In the genomic region with DNA sequence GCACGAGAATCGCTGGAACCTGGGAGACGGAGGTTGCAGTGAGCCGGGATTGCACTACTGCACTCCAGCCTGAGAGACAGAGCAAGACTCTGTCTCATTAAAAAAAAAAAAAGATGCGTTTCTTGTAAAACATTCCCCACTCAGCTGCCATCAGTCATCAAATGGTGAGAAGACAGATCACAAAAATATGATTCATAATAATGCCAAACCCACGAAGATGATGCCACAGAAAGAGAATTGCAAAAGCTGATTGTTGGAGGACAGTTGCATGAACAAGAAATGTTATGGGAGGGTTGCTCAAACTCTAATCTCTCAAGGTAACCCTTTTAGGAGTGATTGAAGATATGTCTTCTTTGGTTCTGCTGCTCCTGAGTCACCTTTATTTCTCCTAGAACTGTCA, we compare ENCODE assay signal across 20 cellular contexts.
"Had no signal": no experiment of that assay in that cellular context is flagged by ENCODE, and none has a peak within 500 bp of the region (broad histone marks: within the 10 kb centered on the region; RNA-seq: fewer than 3 reads in every experiment).

No MANE protein-coding gene starts in this region.

- H3K27me3 ChIP-seq: colonic mucosa, heart right ventricle, pancreas, spleen had no signal

- H3K4me1 ChIP-seq: colonic mucosa, heart right ventricle, left ventricle myocardium inferior had no signal

- H3K27ac ChIP-seq: colonic mucosa, heart right ventricle, left ventricle myocardium inferior, pancreas, spleen had no signal

- ATAC-seq: activated CD8-positive, alpha-beta memory T cell treated with anti-CD3 and anti-CD28 coated beads, Interleukin-2, amount 10 ng/mL, durations not matched to agents 7 days and 5 days; activated T-helper 17 cell treated with anti-CD3 and anti-CD28 coated beads, Interleukin-2, amount 50 U/mL, for 72 hours; heart right ventricle; mucosa of descending colon; naive thymus-derived CD8-positive, alpha-beta T cell; pancreas; sciatic nerve; WTC11 had no signal

- H3K4me3 ChIP-seq: colonic mucosa, heart right ventricle, left ventricle myocardium inferior, mucosa of descending colon, pancreas, spleen had no signal

- H3K36me3 ChIP-seq: colonic mucosa, heart right ventricle, left ventricle myocardium inferior, pancreas, spleen had no signal

- H3K9me3 ChIP-seq: colonic mucosa, heart right ventricle, left ventricle myocardium inferior, mucosa of descending colon, pancreas, spleen had no signal

- DNase-seq: activated CD4-positive, alpha-beta memory T cell treated with anti-CD3 and anti-CD28 coated beads, Interleukin-2, amount 10 ng/mL, durations not matched to agents 7 days and 5 days; activated CD4-positive, alpha-beta T cell treated with anti-CD3 and anti-CD28 coated beads for 48 hours; activated CD8-positive, alpha-beta memory T cell treated with anti-CD3 and anti-CD28 coated beads, Interleukin-2, amount 10 ng/mL, durations not matched to agents 7 days and 5 days; activated naive CD4-positive, alpha-beta T cell treated with Interleukin-2 at 50 U/mL for 16 hours; activated naive CD8-positive, alpha-beta T cell treated with anti-CD3 and anti-CD28 coated beads, Interleukin-2, amount 10 ng/mL, durations not matched to agents 7 days and 5 days; anterior cingulate cortex; colonic mucosa; endodermal cell; heart right ventricle; kidney glomerular epithelial cell; left ventricle myocardium inferior; mucosa of descending colon; naive thymus-derived CD8-positive, alpha-beta T cell; pancreas; spleen; stimulated activated CD4-positive, alpha-beta T cell treated with anti-CD3 and anti-CD28 coated beads, Interleukin-4, amount 100 ng/mL, for 4 hours; stimulated activated naive CD4-positive, alpha-beta T cell had no signal
